ENCODE assay signal across 19 cellular contexts in the genomic region with DNA sequence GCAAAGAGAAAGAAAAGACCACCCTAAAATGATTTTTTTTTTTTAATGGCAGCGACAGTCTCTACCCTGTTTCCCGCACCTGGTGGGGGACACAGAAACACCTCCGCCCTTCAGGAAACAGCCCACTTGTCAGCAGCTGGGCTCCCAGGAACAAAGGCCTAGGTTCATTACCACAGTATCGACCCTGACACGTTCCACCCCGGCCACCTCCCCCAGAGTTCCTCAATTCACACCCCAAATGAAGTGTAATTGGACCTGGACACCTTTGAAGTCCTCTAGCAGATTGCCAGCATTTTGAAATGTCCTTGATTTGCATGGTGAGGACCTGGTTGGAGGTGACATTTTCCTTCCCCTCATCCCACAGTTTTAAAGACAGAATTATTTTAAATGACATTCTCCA.
DNase-seq lines count a peak whose midpoint lies in the region; ATAC-seq, FAIRE-seq and TF ChIP-seq lines count a peak whose summit lies in the region.
"Had no signal": no experiment of that assay in that cellular context is flagged by ENCODE, and none has a peak within 500 bp of the region (broad histone marks: within the 10 kb centered on the region; RNA-seq: fewer than 3 reads in every experiment).

No MANE protein-coding gene starts in this region.

- H3K9me1 ChIP-seq in endothelial cell of umbilical vein (replicated peaks; ENCODE audit: control insufficient read depth, extremely low read depth, insufficient read depth, low read length), result no peaks in the 10 kb centered on the region

- H3K4ac ChIP-seq in trophoblast cell (ENCODE audit: low read depth, low read length), result no peak overlapping the region

- WGBS in trophoblast cell (ENCODE audit: extremely low coverage, insufficient coverage, insufficient read length), result no CpG with 5 or more reads among the region's 6 CpGs

- CTCF ChIA-PET in endothelial cell of umbilical vein (lab: Charles Lee), result interaction anchor here (0.6 to 1.1 kb wide), 2 partner anchors 10 to 862 kb away, joined by 3 to 5 read pairs; no protein-coding TSS in a partner anchor
- CTCF ChIA-PET in activated CD4-positive, alpha-beta T cell treated with anti-CD3 and anti-CD28 coated beads for 36 hours (lab: Charles Lee), result no interaction called here

- H2BK120ac ChIP-seq in trophoblast cell (ENCODE audit: insufficient read depth, low read length, poor library complexity), result no peak overlapping the region

- H3K27me3 Mint-ChIP-seq in activated CD4-positive, alpha-beta T cell treated with anti-CD3 and anti-CD28 coated beads for 36 hours, result no peaks in the 10 kb centered on the region

- no peak for ATAC-seq in activated CD4-positive, alpha-beta T cell treated with anti-CD3 and anti-CD28 coated beads for 36 hours
- ATAC-seq: PC-3 had no signal

- H4K12ac ChIP-seq in trophoblast cell (ENCODE audit: low read depth, low read length), result no peak overlapping the region

- H3K4me2 ChIP-seq in endothelial cell of umbilical vein (ENCODE audit: insufficient read depth, low read length) (no peak overlapping the region), trophoblast cell (ENCODE audit: low read length) (no peak overlapping the region)

- no peak overlapping the region for H3K9ac ChIP-seq in endothelial cell of umbilical vein (replicated peaks; ENCODE audit: extremely low read depth, insufficient read depth, low read length)
- no peak overlapping the region for H3K9ac ChIP-seq in trophoblast cell (ENCODE audit: low read length)

- H3K27ac ChIP-seq in endothelial cell of umbilical vein (ENCODE audit: insufficient read depth, low read depth, low read length) (peak overlapping the region; percentile 23), trophoblast cell (ENCODE audit: low read depth, low read length) (no peak overlapping the region)

- no peak overlapping the region for H3K4me3 ChIP-seq in endothelial cell of umbilical vein (replicated peaks in 1 of 3; ENCODE audit: insufficient read depth in 1 of 3, low read depth in 1 of 3, low read length in 3 of 3)
- no peak overlapping the region for H3K4me3 ChIP-seq in trophoblast cell (ENCODE audit: low read depth, low read length)
- H3K4me3 ChIP-seq: MG63 had no signal

- no peak for TF ChIP-seq POLR2A in endothelial cell of umbilical vein (IDR thresholded peaks at IDR 0.05; ENCODE audit: low read depth, low read length)

- no peak overlapping the region for H2AK5ac ChIP-seq in trophoblast cell (ENCODE audit: low read length)

- peaks cover 3% of the 10 kb centered on the region for H3K4me1 Mint-ChIP-seq in activated CD4-positive, alpha-beta T cell treated with anti-CD3 and anti-CD28 coated beads for 36 hours

- no peak overlapping the region for H3K18ac ChIP-seq in trophoblast cell (ENCODE audit: low read length)

- no peak overlapping the region for H3K27ac Mint-ChIP-seq in activated CD4-positive, alpha-beta T cell treated with anti-CD3 and anti-CD28 coated beads for 36 hours

- intact Hi-C loops in endothelial cell of umbilical vein (cut with micrococcal nuclease), result loop anchor here (2.0 kb wide), 1 partner anchor 28 kb away; no protein-coding TSS in a partner anchor
- intact Hi-C loops in activated CD4-positive, alpha-beta T cell treated with anti-CD3 and anti-CD28 coated beads for 36 hours (cut with DNase I, micrococcal nuclease), result no loop called here

- H2BK5ac ChIP-seq in trophoblast cell (ENCODE audit: low read depth, low read length, poor library complexity), result peak overlapping the region; percentile 20

- H2BK12ac ChIP-seq in trophoblast cell (ENCODE audit: low read length), result peak overlapping the region; percentile 44

- H4K20me1 ChIP-seq in endothelial cell of umbilical vein (replicated peaks; ENCODE audit: control insufficient read depth, extremely low read depth, insufficient read depth, low read length), result no peaks in the 10 kb centered on the region

- no peaks in the 10 kb centered on the region for H3K36me3 ChIP-seq in endothelial cell of umbilical vein (ENCODE audit: control insufficient read depth in 2 of 2, extremely low read depth in 1 of 2, insufficient read depth in 2 of 2, low read length in 2 of 2)
- no peaks in the 10 kb centered on the region for H3K36me3 ChIP-seq in trophoblast cell (ENCODE audit: control insufficient read depth in 1 of 2, insufficient read depth in 2 of 2, low read length in 2 of 2)
- H3K36me3 ChIP-seq: MG63 had no signal

- H3K4me1 ChIP-seq in endothelial cell of umbilical vein (ENCODE audit: control insufficient read depth, extremely low read depth, insufficient read depth, low read length) (peaks cover 8% of the 10 kb centered on the region), trophoblast cell (ENCODE audit: control insufficient read depth in 1 of 2, insufficient read depth in 2 of 2, low read length in 2 of 2) (peaks cover 8 to 12% of the 10 kb centered on the region in 2 experiments)

- H3K27me3 ChIP-seq in endothelial cell of umbilical vein (ENCODE audit: control insufficient read depth in 2 of 2, insufficient read depth in 2 of 2, low read length in 2 of 2), result no peaks in the 10 kb centered on the region
- no peaks in the 10 kb centered on the region for H3K27me3 ChIP-seq in trophoblast cell (ENCODE audit: insufficient read depth, low read length)
- H3K27me3 ChIP-seq: MG63 had no signal

- peak overlapping the region; percentile 90 for H4K91ac ChIP-seq in trophoblast cell (ENCODE audit: low read depth, low read length)

- H3K9me3 Mint-ChIP-seq in activated CD4-positive, alpha-beta T cell treated with anti-CD3 and anti-CD28 coated beads for 36 hours (ENCODE audit: low read depth), result no peaks in the 10 kb centered on the region

- no peaks in the 10 kb centered on the region for H3K36me3 Mint-ChIP-seq in activated CD4-positive, alpha-beta T cell treated with anti-CD3 and anti-CD28 coated beads for 36 hours (ENCODE audit: low read depth)
- H3K36me3 Mint-ChIP-seq: CD14-positive monocyte had no signal

- H3K4me3 Mint-ChIP-seq in activated CD4-positive, alpha-beta T cell treated with anti-CD3 and anti-CD28 coated beads for 36 hours, result no peak overlapping the region
- H3K4me3 Mint-ChIP-seq: CD14-positive monocyte had no signal

- H3K79me2 ChIP-seq in endothelial cell of umbilical vein (ENCODE audit: control insufficient read depth, insufficient read depth, low read length), result no peaks in the 10 kb centered on the region
- H3K79me2 ChIP-seq in trophoblast cell (ENCODE audit: control insufficient read depth, insufficient read depth, low read length, poor library complexity), result no peaks in the 10 kb centered on the region

- H2AFZ ChIP-seq in endothelial cell of umbilical vein (ENCODE audit: low read depth, low read length), result no peak overlapping the region
- no peak overlapping the region for H2AFZ ChIP-seq in trophoblast cell (ENCODE audit: insufficient read depth, low read length, poor library complexity)

- H3K14ac ChIP-seq in trophoblast cell (ENCODE audit: low read length), result no peak overlapping the region

- in situ Hi-C loops in KBM-7 (cut with MboI; ENCODE audit: low pct_unique_long_range_greater_than_20kb, low sequenced_read_pairs), result no loop called here

- no peak for TF ChIP-seq CTCF in endothelial cell of umbilical vein (IDR thresholded peaks at IDR 0.05; ENCODE audit: extremely low read depth in 1 of 2, insufficient read depth in 1 of 2, low read depth in 1 of 2, low read length in 2 of 2)

- no peak overlapping the region for H4K8ac ChIP-seq in trophoblast cell (ENCODE audit: low read depth, low read length)

- H3K23ac ChIP-seq in trophoblast cell (ENCODE audit: low read length), result no peak overlapping the region

- POLR2A ChIA-PET in endothelial cell of umbilical vein (lab: Charles Lee), result interaction anchor here (0.7 kb wide), 1 partner anchor 364 kb away, joined by 3 read pairs; no protein-coding TSS in a partner anchor
- POLR2A ChIA-PET in activated CD4-positive, alpha-beta T cell treated with anti-CD3 and anti-CD28 coated beads for 36 hours (lab: Charles Lee), result no interaction called here

- H3K79me1 ChIP-seq in trophoblast cell (ENCODE audit: low read length), result peaks cover 6% of the 10 kb centered on the region

- BruUV-seq in endothelial cell of umbilical vein (replicated peaks; lab: Mats Ljungman, UMichigan), result no TSS peak

- DNase-seq in KBM-7 (peak; percentile 57), NCI-H1092 treated with DMSO at 0.1 percent for 48 hours (lab: John Stamatoyannopoulos, UW) (peak; percentile 86), endothelial cell of umbilical vein (ENCODE audit: low read depth, low spot score) (no peak), trophoblast cell (no peak), MV-4-11 (lab: John Stamatoyannopoulos, UW) (no peak), SIG-M5 treated with dmso at 0.1 percent for 504 hours (lab: John Stamatoyannopoulos, UW; ENCODE audit: unreplicated experiment) (no peak)
- no peak for DNase-seq in activated CD4-positive, alpha-beta T cell treated with anti-CD3 and anti-CD28 coated beads for 36 hours
- DNase-seq: ACHN, DMS79 treated with DMSO at 0.1 percent for 48 hours, Karpas-422, MG63, NCI-H187 treated with DMSO at 0.1 percent for 48 hours, NCI-H446 treated with DMSO at 0.1 percent for 48 hours, NCI-H774, PC-3, RPMI8226, SHP77 treated with DMSO at 0.1 percent for 48 hours had no signal

- H3K9me3 ChIP-seq in endothelial cell of umbilical vein (replicated peaks; ENCODE audit: control insufficient read depth, insufficient read depth, low read length) (no peaks in the 10 kb centered on the region), trophoblast cell (ENCODE audit: insufficient read depth, low read depth, low read length) (no peaks in the 10 kb centered on the region)
- H3K9me3 ChIP-seq: MG63 had no signal

- dilution Hi-C loops in endothelial cell of umbilical vein (cut with MboI; ENCODE audit: extremely low pct_ligation_motif_present, low sequenced_read_pairs), result no loop called here

- no peak for FAIRE-seq in endothelial cell of umbilical vein (lab: Jason Lieb, UNC)
- FAIRE-seq: H54 had no signal

TF ChIP-seq in endothelial cell of umbilical vein, 7 proteins besides CTCF, POLR2A, EP300 and RAD21:
- no peak for TF ChIP-seq FOS (IDR thresholded peaks at IDR 0.05; ENCODE audit: borderline replicate concordance, insufficient read depth, low read length)
- no peak for TF ChIP-seq MYC (IDR thresholded peaks at IDR 0.05; ENCODE audit: low read depth, low read length)
TF ChIP-seq in endothelial cell of umbilical vein: peak in this region for 0.

Comparison
In these comparisons a context has a peak if more than half of its experiments do, and no peak if none do; other contexts are left out.
1. DNase-seq: peak in KBM-7 (single experiment) and NCI-H1092 treated with DMSO at 0.1 percent for 48 hours (single experiment); none in endothelial cell of umbilical vein (single experiment), trophoblast cell (0 of 2), MV-4-11 (single experiment), activated CD4-positive, alpha-beta T cell treated with anti-CD3 and anti-CD28 coated beads for 36 hours (single experiment) and SIG-M5 treated with dmso at 0.1 percent for 504 hours (single experiment).